Comparison of ENCODE assay signal across 31 cellular contexts in genomic region chr17:50445730-50446305, GRCh38. TPM values are rescaled to one million over a fixed set of nuclear protein-coding genes. Genes with fewer than 3 reads are reported as not detected.
DNase-seq lines count a peak whose midpoint lies in the region; ATAC-seq and TF ChIP-seq lines count a peak whose summit lies in the region.
"Had no signal": no experiment of that assay in that cellular context is flagged by ENCODE, and none has a peak within 500 bp of the region (broad histone marks: within the 10 kb centered on the region; RNA-seq: fewer than 3 reads in every experiment).

No MANE protein-coding gene starts in this region.

- no peak overlapping the region for H3K4ac ChIP-seq in IMR-90 (ENCODE audit: low read depth, low read length)

- no peak for DNase-seq in IMR-90
- no peak for DNase-seq in lower lobe of right lung
- no peak for DNase-seq in transverse colon
- DNase-seq in stimulated activated naive CD8-positive, alpha-beta T cell treated with anti-CD3 and anti-CD28 coated beads, Interleukin-15, amount 100 ng/mL, for 72 hours: no peak
- DNase-seq: AML-193; CD4-positive, alpha-beta T cell; DMS53; HCEC 1CT; Kasumi-1; NCI-H1092 treated with DMSO at 0.1 percent for 48 hours; NCI-H1436 treated with DMSO at 0.1 percent for 48 hours; NCI-H187 treated with DMSO at 0.1 percent for 48 hours; NCI-H2171 treated with DMSO at 0.1 percent for 48 hours; NCI-H524 treated with DMSO at 0.1 percent for 48 hours; NCI-H82; NK-92 treated with Interleukin-12 subunit alpha and Interleukin-12 subunit beta, amount 100 ng/mL, for 24 hours; PC-3; Right ventricle myocardium superior had no signal

- H3K4me2 ChIP-seq in IMR-90 (ENCODE audit: low read depth, low read length): no peak overlapping the region
- H3K4me2 ChIP-seq: A549; BLaER1 treated with 17β-estradiol and CSF1 and Interleukin-3, amounts not matched to agents 10 nM and 100 nM had no signal

- no peaks in the 10 kb centered on the region for H3K4me1 Mint-ChIP-seq in stimulated activated naive CD8-positive, alpha-beta T cell treated with anti-CD3 and anti-CD28 coated beads, Interleukin-15, amount 100 ng/mL, for 72 hours

- 0 out of 2 replicates have a peak, but pooled peaks cover 3% of the 10 kb centered on the region for H3K9me1 ChIP-seq in IMR-90 (ENCODE audit: insufficient read depth, low read length)

- H4K8ac ChIP-seq in IMR-90 (ENCODE audit: low read depth in 2 of 2, low read length in 2 of 2): no peak overlapping the region

- H4K5ac ChIP-seq in IMR-90 (ENCODE audit: low read depth, low read length): no peak overlapping the region

- no CpG with 5 or more reads among the region's 1 CpG for WGBS in IMR-90 (ENCODE audit: extremely low coverage in 2 of 2, insufficient read length in 1 of 2), 2 experiments
- WGBS in transverse colon (ENCODE audit: low coverage in 1 of 2), 2 donors: 22 to 39% methylated on average over 1 of the region's 1 CpG

- H3K9me3 ChIP-seq in IMR-90 (ENCODE audit: control insufficient read depth, insufficient read depth, low read length) (no peaks in the 10 kb centered on the region), lower lobe of right lung (no peaks in the 10 kb centered on the region), transverse colon (no peaks in the 10 kb centered on the region)
- H3K9me3 ChIP-seq: A549; BLaER1 treated with 17β-estradiol and CSF1 and Interleukin-3, amounts not matched to agents 10 nM and 100 nM had no signal

- TF ChIP-seq EP300 in transverse colon (IDR thresholded peaks at IDR 0.05; ENCODE audit: low read depth): no peak

- no peak overlapping the region for H2AK9ac ChIP-seq in IMR-90 (replicated peaks; ENCODE audit: low read depth, low read length, poor library complexity)

- H3K56ac ChIP-seq in IMR-90 (ENCODE audit: extremely low read depth, insufficient read depth, low read length): no peak overlapping the region

- TF ChIP-seq RAD21 in IMR-90 (IDR thresholded peaks at IDR 0.05; ENCODE audit: low read length): no peak

- H3K36me3 ChIP-seq in IMR-90 (ENCODE audit: control insufficient read depth, insufficient read depth, low read length) (0 out of 2 replicates have a peak, but pooled peaks cover 1% of the 10 kb centered on the region), lower lobe of right lung (no peaks in the 10 kb centered on the region), transverse colon (no peaks in the 10 kb centered on the region)

- no peak overlapping the region for H2BK120ac ChIP-seq in IMR-90 (ENCODE audit: low read depth, low read length)

- H3K4me3 ChIP-seq in IMR-90 (ENCODE audit: insufficient read depth, low read depth, low read length) (no peak overlapping the region), lower lobe of right lung (no peak overlapping the region), transverse colon (no peak overlapping the region)
- H3K4me3 ChIP-seq: A549; BLaER1 treated with 17β-estradiol and CSF1 and Interleukin-3, amounts not matched to agents 10 nM and 100 nM; GM12878; K562 had no signal

- no peak overlapping the region for H3K18ac ChIP-seq in IMR-90 (ENCODE audit: low read depth, low read length)

- H2BK5ac ChIP-seq in IMR-90 (ENCODE audit: low read depth, low read length, poor library complexity, severe bottlenecking): no peak overlapping the region

- intact Hi-C loops in IMR-90 (cut with micrococcal nuclease) (no loop called here), lower lobe of right lung (cut with DNase I) (no loop called here), transverse colon (cut with DNase I; ENCODE audit: low total_unique reads) (no loop called here)

- H3K27ac ChIP-seq in IMR-90 (ENCODE audit: insufficient read depth, low read length) (no peak overlapping the region), lower lobe of right lung (peak overlapping the region; percentile 80), transverse colon (peak overlapping the region in 3 of 4 donors; percentile 14 to 75 (median 66))
- H3K27ac ChIP-seq: A549; BLaER1 treated with 17β-estradiol and CSF1 and Interleukin-3, amounts not matched to agents 10 nM and 100 nM had no signal

- H2BK15ac ChIP-seq in IMR-90 (ENCODE audit: low read depth, low read length): no peak overlapping the region

- ATAC-seq in IMR-90 (ENCODE audit: low read depth): 0 out of 2 replicates have a peak, but pooled peaks have one; percentile 35
- ATAC-seq in esophagus mucosa: peak; percentile 48
- ATAC-seq in lower lobe of right lung: no peak
- no peak for ATAC-seq in stimulated activated naive CD8-positive, alpha-beta T cell treated with anti-CD3 and anti-CD28 coated beads, Interleukin-15, amount 100 ng/mL, for 72 hours
- ATAC-seq in HG03520 (IDR thresholded peaks at IDR 0.05; ENCODE audit: unreplicated experiment): no peak
- ATAC-seq in GM21723 (IDR thresholded peaks at IDR 0.05; ENCODE audit: unreplicated experiment): no peak
- ATAC-seq: A549, GM12878, HepG2, K562, PC-3 had no signal

- H3K9me3 Mint-ChIP-seq in stimulated activated naive CD8-positive, alpha-beta T cell treated with anti-CD3 and anti-CD28 coated beads, Interleukin-15, amount 100 ng/mL, for 72 hours: no peaks in the 10 kb centered on the region
- H3K9me3 Mint-ChIP-seq: CD4-positive, alpha-beta T cell had no signal

- no peak overlapping the region for H2BK20ac ChIP-seq in IMR-90 (ENCODE audit: low read depth, low read length)

- POLR2A ChIA-PET in IMR-90 (lab: Charles Lee; ENCODE audit: unreplicated experiment): no interaction called here

- H3K4me1 ChIP-seq in IMR-90 (ENCODE audit: control insufficient read depth, insufficient read depth, low read length) (peaks cover 4% of the 10 kb centered on the region; the same call in 1 of the 2 replicates), lower lobe of right lung (peaks cover 29% of the 10 kb centered on the region), transverse colon (peaks cover 18 to 56% (median 38%) of the 10 kb centered on the region in 4 donors)
- H3K4me1 ChIP-seq: A549 had no signal

- in situ Hi-C loops in IMR-90 (cut with MboI; ENCODE audit: low sequenced_read_pairs) (no loop called here), transverse colon (cut with MboI; ENCODE audit: low pct_ligation_motif_present in 1 of 4, low pct_unique_long_range_greater_than_20kb in 1 of 4, low sequenced_read_pairs in 3 of 4) (no loop called here)

- H2AK5ac ChIP-seq in IMR-90 (ENCODE audit: low read depth, low read length): no peak overlapping the region

- peaks cover 0 to 12% of the 10 kb centered on the region in 2 experiments; a peak in 2 of 4 replicates for H3K79me1 ChIP-seq in IMR-90 (ENCODE audit: low read depth in 1 of 2, low read length in 2 of 2)

- H3K27me3 Mint-ChIP-seq in stimulated activated naive CD8-positive, alpha-beta T cell treated with anti-CD3 and anti-CD28 coated beads, Interleukin-15, amount 100 ng/mL, for 72 hours: no peaks in the 10 kb centered on the region
- H3K27me3 Mint-ChIP-seq: CD4-positive, alpha-beta T cell had no signal

- H3K14ac ChIP-seq in IMR-90 (replicated peaks; ENCODE audit: low read depth, low read length): no peak overlapping the region

- BruUV-seq in IMR-90 (replicated peaks; lab: Mats Ljungman, UMichigan): no TSS peak

- TF ChIP-seq POLR2A in IMR-90 (IDR thresholded peaks at IDR 0.05; ENCODE audit: low read depth, low read length): no peak
- TF ChIP-seq POLR2A in transverse colon (IDR thresholded peaks at IDR 0.05): no peak

- peaks cover 11% of the 10 kb centered on the region; the same call in 1 of the 2 replicates for H4K20me1 ChIP-seq in IMR-90 (ENCODE audit: insufficient read depth, low read length)

- H3K4me3 Mint-ChIP-seq in stimulated activated naive CD8-positive, alpha-beta T cell treated with anti-CD3 and anti-CD28 coated beads, Interleukin-15, amount 100 ng/mL, for 72 hours: no peak overlapping the region
- H3K4me3 Mint-ChIP-seq: CD4-positive, alpha-beta T cell had no signal

- no peak for TF ChIP-seq CTCF in IMR-90 (conservative IDR thresholded peaks at IDR 0.05; ENCODE audit: low read depth, low read length)
- TF ChIP-seq CTCF in lower lobe of right lung (IDR thresholded peaks at IDR 0.05): no peak
- no peak for TF ChIP-seq CTCF in transverse colon (IDR thresholded peaks at IDR 0.05)

- H4K91ac ChIP-seq in IMR-90 (ENCODE audit: insufficient read depth, low read depth, low read length): no peak overlapping the region

- no peaks in the 10 kb centered on the region for H3K27me3 ChIP-seq in IMR-90 (ENCODE audit: control insufficient read depth, insufficient read depth, low read length)
- H3K27me3 ChIP-seq in lower lobe of right lung (ENCODE audit: low read depth): no peaks in the 10 kb centered on the region
- H3K27me3 ChIP-seq in transverse colon: no peaks in the 10 kb centered on the region
- H3K27me3 ChIP-seq: BLaER1 treated with 17β-estradiol and CSF1 and Interleukin-3, amounts not matched to agents 10 nM and 100 nM had no signal

- H3K23ac ChIP-seq in IMR-90 (ENCODE audit: low read depth, low read length): no peak overlapping the region

- CTCF ChIA-PET in IMR-90 (lab: Yijun Ruan, JAX): interaction anchor here (0.6 kb wide), 1 partner anchor 13 kb away, joined by 4 read pairs; no protein-coding TSS in a partner anchor

- dilution Hi-C loops in IMR-90 (cut with HindIII; ENCODE audit: low sequenced_read_pairs, unreplicated experiment): no loop called here

- H3K27ac Mint-ChIP-seq in stimulated activated naive CD8-positive, alpha-beta T cell treated with anti-CD3 and anti-CD28 coated beads, Interleukin-15, amount 100 ng/mL, for 72 hours: no peak overlapping the region
- H3K27ac Mint-ChIP-seq: CD4-positive, alpha-beta T cell had no signal

- no peak overlapping the region for H2AFZ ChIP-seq in IMR-90 (replicated peaks; ENCODE audit: low read length, poor library complexity)

- no peak overlapping the region for H3K9ac ChIP-seq in IMR-90 (ENCODE audit: low read depth, low read length)
- H3K9ac ChIP-seq: BLaER1 treated with 17β-estradiol and CSF1 and Interleukin-3, amounts not matched to agents 10 nM and 100 nM had no signal

RNA-seq across cellular contexts. Expression of gene ACSF2, which starts 19.8 kb away (rescaled TPM):
- total RNA-seq in IMR-90 (2012; rRNA removed) (15.0 and 18.5 TPM in 2 replicates), esophagus mucosa (15.1 TPM), lower lobe of right lung (70.4 TPM), transverse colon (100 to 1,000 TPM; 165 to 460 (median 190) TPM)
- 26.8 and 27.2 TPM in 2 replicates for polyA plus RNA-seq in IMR-90 (2012; rRNA removed)
- 12.2 and 22.9 TPM in 2 replicates for polyA plus RNA-seq in IMR-90 (2012; cell fraction: cytosol; rRNA removed)
- polyA plus RNA-seq in IMR-90 (2012; cell fraction: nucleus; rRNA removed; ENCODE audit: low replicate concordance): 103 and 117 TPM in 2 replicates

RNA-seq across cellular contexts. Expression of gene CHAD, which starts 22.9 kb away (rescaled TPM):
- total RNA-seq in IMR-90 (2012; rRNA removed) (not detected in 2 replicates), esophagus mucosa (not detected), lower lobe of right lung (not detected), transverse colon (10 to 100 TPM in 3 of 4 donors, 1 to 10 TPM in 1; 9.6 to 59.8 (median 19.7) TPM)
- polyA plus RNA-seq in IMR-90 (2012; rRNA removed): 0.03 TPM in 1 of 2 replicates, not detected in the other
- 0.06 TPM in 1 of 2 replicates, not detected in the other for polyA plus RNA-seq in IMR-90 (2012; cell fraction: cytosol; rRNA removed)
- polyA plus RNA-seq in IMR-90 (2012; cell fraction: nucleus; rRNA removed; ENCODE audit: low replicate concordance): not detected in 2 replicates
- total RNA-seq: CD4-positive, alpha-beta T cell; GM12878; H1; HepG2; HT1080; K562; M059J; PC-3; RPMI7951; SK-MEL-5 had no signal
- polyA plus RNA-seq: A549, K562 had no signal

RNA-seq across cellular contexts. Expression of gene RSAD1, which starts 32.8 kb away (rescaled TPM):
- 10.0 and 10.8 TPM in 2 replicates for total RNA-seq in IMR-90 (2012; rRNA removed)
- 16.6 and 19.2 TPM in 2 replicates for polyA plus RNA-seq in IMR-90 (2012; rRNA removed)
- 10.9 and 13.4 TPM in 2 replicates for polyA plus RNA-seq in IMR-90 (2012; cell fraction: cytosol; rRNA removed)
- 63.9 and 67.4 TPM in 2 replicates for polyA plus RNA-seq in IMR-90 (2012; cell fraction: nucleus; rRNA removed; ENCODE audit: low replicate concordance)
- total RNA-seq in esophagus mucosa: 10.8 TPM
- total RNA-seq in lower lobe of right lung: 29.2 TPM
- total RNA-seq in transverse colon: 10 to 100 TPM; 19.1 to 35.6 (median 28.2) TPM

RNA-seq across cellular contexts. Expression of gene LRRC59, which starts 48.5 kb away (rescaled TPM):
- total RNA-seq in IMR-90 (2012; rRNA removed) (233 and 241 TPM in 2 replicates), esophagus mucosa (68.2 TPM), lower lobe of right lung (55.5 TPM), transverse colon (10 to 100 TPM; 45.0 to 96.9 (median 64.4) TPM)
- 134 and 139 TPM in 2 replicates for polyA plus RNA-seq in IMR-90 (2012; rRNA removed)
- polyA plus RNA-seq in IMR-90 (2012; cell fraction: cytosol; rRNA removed): 90.9 and 114 TPM in 2 replicates
- polyA plus RNA-seq in IMR-90 (2012; cell fraction: nucleus; rRNA removed; ENCODE audit: low replicate concordance): 56.5 and 96.2 TPM in 2 replicates

Comparison
In these comparisons a context has a peak if more than half of its experiments do, and no peak if none do; other contexts are left out.
1. ATAC-seq: peak in IMR-90 (single experiment) and esophagus mucosa (single experiment); none in lower lobe of right lung (0 of 2), stimulated activated naive CD8-positive, alpha-beta T cell treated with anti-CD3 and anti-CD28 coated beads, Interleukin-15, amount 100 ng/mL, for 72 hours (single experiment), HG03520 (single experiment) and GM21723 (single experiment).